ENCODE assay signal across 30 cellular contexts in the genomic region with DNA sequence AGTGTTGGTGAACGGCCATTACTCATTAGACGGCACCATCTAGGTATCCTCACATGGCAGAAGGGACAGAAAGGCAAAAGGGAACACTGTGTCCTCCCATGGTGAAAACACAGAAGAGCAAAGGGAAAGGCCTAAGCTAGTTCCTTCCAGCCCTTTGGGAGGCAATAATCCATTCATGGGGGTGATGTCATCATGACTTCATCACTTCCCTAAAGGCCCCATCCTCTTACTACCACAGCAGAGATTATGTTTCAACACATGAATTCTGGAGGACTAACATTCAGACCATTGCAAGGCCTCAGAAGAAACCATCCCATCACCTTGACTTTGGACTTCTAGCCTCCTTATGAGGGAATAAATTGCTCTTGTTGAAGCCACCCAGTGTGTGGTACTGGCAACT.
A peak's percentile ranks its signal among the peaks of the same experiment; 100 is the strongest.
DNase-seq lines count a peak whose midpoint lies in the region; ATAC-seq and TF ChIP-seq lines count a peak whose summit lies in the region.
"Had no signal": no experiment of that assay in that cellular context is flagged by ENCODE, and none has a peak within 500 bp of the region (broad histone marks: within the 10 kb centered on the region; RNA-seq: fewer than 3 reads in every experiment).

No MANE protein-coding gene starts in this region.

- no peak for TF ChIP-seq CTCF in CD14-positive monocyte (IDR thresholded peaks at IDR 0.05)
- no peak for TF ChIP-seq CTCF in foreskin fibroblast (IDR thresholded peaks at IDR 0.05; ENCODE audit: low read depth, low read length)
- no peak for TF ChIP-seq CTCF in GM23338 (conservative IDR thresholded peaks at IDR 0.05; ENCODE audit: low read depth in 2 of 2)

- no peak overlapping the region for H3K4me2 ChIP-seq in GM23338

- H3K9me2 ChIP-seq in GM23338 (ENCODE audit: insufficient read depth): no peaks in the 10 kb centered on the region; the same call in 1 of the 2 replicates

- H2AFZ ChIP-seq in GM23338: no peak overlapping the region

- ATAC-seq in HG02885 (IDR thresholded peaks at IDR 0.05; ENCODE audit: poor library complexity, unreplicated experiment) (no peak), GM23338 (no peak), GM18511 (IDR thresholded peaks at IDR 0.05; ENCODE audit: unreplicated experiment) (no peak)
- ATAC-seq: left colon; pancreas; stimulated activated naive CD8-positive, alpha-beta T cell treated with anti-CD3 and anti-CD28 coated beads, Interleukin-15, Interleukin-2, amounts not matched to agents 100 U/mL and 50 U/mL, for 24 hours had no signal

- H3K4me3 ChIP-seq in foreskin fibroblast (ENCODE audit: low read depth in 1 of 2, low read length in 2 of 2) (no peak overlapping the region), GM23338 (no peak overlapping the region)
- H3K4me3 ChIP-seq: pancreas, Peyer's patch, skin epidermis had no signal

- no peaks in the 10 kb centered on the region for H3K27me3 ChIP-seq in GM23338 (ENCODE audit: insufficient read depth)
- H3K27me3 ChIP-seq: dorsolateral prefrontal cortex, pancreas, Peyer's patch had no signal

- DNase-seq in CD14-positive monocyte (ENCODE audit: low spot score) (peak; percentile 60), KBM-7 (peak; percentile 19), SKM-1 treated with dmso at 0.1 percent for 144 hours (lab: John Stamatoyannopoulos, UW; ENCODE audit: unreplicated experiment) (peak; percentile 10), foreskin fibroblast (peak; percentile 8 to 47), GM23338 (ENCODE audit: low spot score) (no peak)
- no peak for DNase-seq in stimulated activated CD4-positive, alpha-beta T cell treated with anti-CD3 and anti-CD28 coated beads, Interleukin-1b, Interleukin-23, amount 100 ng/mL, for 48 hours
- DNase-seq: activated CD4-positive, alpha-beta T cell treated with anti-CD3 and anti-CD28 coated beads, Interleukin-2, amount 10 ng/mL, durations not matched to agents 24 days and 14 days; activated effector memory CD4-positive, alpha-beta T cell treated with Interleukin-2 at 50 U/mL for 16 hours; activated T-cell treated with anti-CD3 and anti-CD28 coated beads, Interleukin-2, amount 50 U/mL, for 1 hour; CD4-positive, alpha-beta T cell; dorsolateral prefrontal cortex; H7; immature natural killer cell; left colon; mammary epithelial cell; NCI-H1417 treated with DMSO at 0.1 percent for 48 hours; NCI-H2081; NCI-H345; NCI-H748 treated with DMSO at 0.1 percent for 48 hours; pancreas; Peyer's patch; SHP77 treated with DMSO at 0.1 percent for 48 hours; stimulated activated naive CD8-positive, alpha-beta T cell treated with anti-CD3 and anti-CD28 coated beads, Interleukin-15, Interleukin-2, amounts not matched to agents 100 U/mL and 50 U/mL, for 24 hours; SW 1271; WERI-Rb-1 had no signal

- H3K4me1 Mint-ChIP-seq in CD14-positive monocyte: peaks cover 20% of the 10 kb centered on the region
- H3K4me1 Mint-ChIP-seq in GM23338: peaks cover 21% of the 10 kb centered on the region

- H4K20me1 ChIP-seq in GM23338 (replicated peaks; ENCODE audit: insufficient read depth): no peaks in the 10 kb centered on the region

- peaks cover 28% of the 10 kb centered on the region for H3K4me1 ChIP-seq in GM23338 (ENCODE audit: insufficient read depth)
- H3K4me1 ChIP-seq: Peyer's patch had no signal

- no peaks in the 10 kb centered on the region for H3K79me2 ChIP-seq in GM23338 (replicated peaks; ENCODE audit: insufficient read depth)

- H3K9me3 Mint-ChIP-seq in CD14-positive monocyte (peaks cover 0 to 9% (median 2%) of the 10 kb centered on the region in 7 donors), GM23338 (peaks cover 7% of the 10 kb centered on the region; the same call in 1 of the 3 replicates)
- H3K9me3 Mint-ChIP-seq: immature natural killer cell had no signal

- H3F3A ChIP-seq in GM23338 (replicated peaks; ENCODE audit: low read depth): no peaks in the 10 kb centered on the region

- H3K27ac ChIP-seq in GM23338 (ENCODE audit: low read depth): no peak overlapping the region
- H3K27ac ChIP-seq: pancreas, Peyer's patch, skin epidermis, WERI-Rb-1 had no signal

- H3K4me3 Mint-ChIP-seq in CD14-positive monocyte: no peak overlapping the region
- no peak overlapping the region for H3K4me3 Mint-ChIP-seq in GM23338
- H3K4me3 Mint-ChIP-seq: activated CD4-positive, alpha-beta T cell treated with anti-CD3 and anti-CD28 coated beads, Interleukin-2, amount 10 ng/mL, durations not matched to agents 24 days and 14 days; CD4-positive, alpha-beta T cell; IgD-negative memory B cell; immature natural killer cell; neural crest cell had no signal

- no peaks in the 10 kb centered on the region for H3K36me3 ChIP-seq in GM23338 (ENCODE audit: insufficient read depth)
- H3K36me3 ChIP-seq: pancreas, Peyer's patch, WERI-Rb-1 had no signal

- H3K36me3 Mint-ChIP-seq in CD14-positive monocyte (peaks cover 9 to 10% of the 10 kb centered on the region in 2 donors), GM23338 (ENCODE audit: low read depth) (no peaks in the 10 kb centered on the region; the same call in 2 of the 3 replicates)
- H3K36me3 Mint-ChIP-seq: IgD-negative memory B cell had no signal

- in situ Hi-C loops in KBM-7 (cut with MboI; ENCODE audit: low pct_unique_long_range_greater_than_20kb, low sequenced_read_pairs): no loop called here

- intact Hi-C loops in CD14-positive monocyte (cut with micrococcal nuclease): no loop called here

- H3K27me3 Mint-ChIP-seq in CD14-positive monocyte (ENCODE audit: low read depth in 3 of 3) (peaks cover 0 to 1% (median 0%) of the 10 kb centered on the region in 3 donors), GM23338 (ENCODE audit: insufficient read depth, low read depth, poor library complexity) (peaks cover 6% of the 10 kb centered on the region)
- H3K27me3 Mint-ChIP-seq: activated CD4-positive, alpha-beta T cell treated with anti-CD3 and anti-CD28 coated beads, Interleukin-2, amount 10 ng/mL, durations not matched to agents 24 days and 14 days; CD4-positive, alpha-beta T cell had no signal

- peak overlapping the region in 3 of 7 donors; percentile 76 to 87 (median 85) for H3K27ac Mint-ChIP-seq in CD14-positive monocyte
- H3K27ac Mint-ChIP-seq in GM23338: no peak overlapping the region
- H3K27ac Mint-ChIP-seq: activated CD4-positive, alpha-beta T cell treated with anti-CD3 and anti-CD28 coated beads, Interleukin-2, amount 10 ng/mL, durations not matched to agents 24 days and 14 days; CD4-positive, alpha-beta T cell had no signal

TF ChIP-seq in GM23338, 12 proteins besides CTCF, POLR2A, EP300 and RAD21 (continues in another document):
- TF ChIP-seq EZH2 (IDR thresholded peaks at IDR 0.05; ENCODE audit: low read depth, unreplicated experiment): no peak
- no peak for TF ChIP-seq POLR2AphosphoS5 (IDR thresholded peaks at IDR 0.05; ENCODE audit: low read depth)
- TF ChIP-seq, protein P1, sequence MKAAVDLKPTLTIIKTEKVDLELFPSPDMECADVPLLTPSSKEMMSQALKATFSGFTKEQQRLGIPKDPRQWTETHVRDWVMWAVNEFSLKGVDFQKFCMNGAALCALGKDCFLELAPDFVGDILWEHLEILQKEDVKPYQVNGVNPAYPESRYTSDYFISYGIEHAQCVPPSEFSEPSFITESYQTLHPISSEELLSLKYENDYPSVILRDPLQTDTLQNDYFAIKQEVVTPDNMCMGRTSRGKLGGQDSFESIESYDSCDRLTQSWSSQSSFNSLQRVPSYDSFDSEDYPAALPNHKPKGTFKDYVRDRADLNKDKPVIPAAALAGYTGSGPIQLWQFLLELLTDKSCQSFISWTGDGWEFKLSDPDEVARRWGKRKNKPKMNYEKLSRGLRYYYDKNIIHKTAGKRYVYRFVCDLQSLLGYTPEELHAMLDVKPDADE (IDR thresholded peaks at IDR 0.05): no peak
- TF ChIP-seq ZNF331 (CRISPR knock-in tag; IDR thresholded peaks at IDR 0.05; ENCODE audit: low read depth): no peak
- TF ChIP-seq EZH2phosphoT487 (IDR thresholded peaks at IDR 0.05; ENCODE audit: unreplicated experiment): no peak

Comparison
In these comparisons a context has a peak if more than half of its experiments do, and no peak if none do; other contexts are left out.
1. DNase-seq: peak in CD14-positive monocyte (single experiment), KBM-7 (single experiment), SKM-1 treated with dmso at 0.1 percent for 144 hours (single experiment) and foreskin fibroblast (2 of 2); none in GM23338 (single experiment) and stimulated activated CD4-positive, alpha-beta T cell treated with anti-CD3 and anti-CD28 coated beads, Interleukin-1b, Interleukin-23, amount 100 ng/mL, for 48 hours (single experiment).